In genomic region chr17:15101175-15101574, GRCh38 we compare ENCODE assay signal across 18 cellular contexts.
A peak's percentile ranks its signal among the peaks of the same experiment; 100 is the strongest.
DNase-seq lines count a peak whose midpoint lies in the region; ATAC-seq and TF ChIP-seq lines count a peak whose summit lies in the region.
"Had no signal": no experiment of that assay in that cellular context is flagged by ENCODE, and none has a peak within 500 bp of the region (broad histone marks: within the 10 kb centered on the region; RNA-seq: fewer than 3 reads in every experiment).

No MANE protein-coding gene starts in this region.

- DNase-seq in H7 (peak; percentile 33), WTC11 (ENCODE audit: low spot score) (no peak), endodermal cell (peak; percentile 24), trophoblast cell (no peak), mucosa of descending colon (no peak), NCI-H446 treated with DMSO at 0.1 percent for 48 hours (lab: John Stamatoyannopoulos, UW) (no peak)
- DNase-seq in effector memory CD8-positive, alpha-beta T cell: no peak
- DNase-seq: C1 segment of cervical spinal cord; Calu3; CD4-positive, alpha-beta memory T cell; COR-L47; DMS53; DMS79 treated with DMSO at 0.1 percent for 48 hours; GF-D8; GOT3; H9 had no signal

- no peak overlapping the region for H4K91ac ChIP-seq in trophoblast cell (ENCODE audit: low read depth, low read length)

- H3K36me3 ChIP-seq in H7 (replicated peaks; ENCODE audit: control insufficient read depth, insufficient read depth, low read length) (no peaks in the 10 kb centered on the region), endodermal cell (ENCODE audit: control insufficient read depth, insufficient read depth, low read length) (no peaks in the 10 kb centered on the region), trophoblast cell (ENCODE audit: control insufficient read depth in 1 of 2, insufficient read depth in 2 of 2, low read length in 2 of 2) (no peaks in the 10 kb centered on the region), mucosa of descending colon (ENCODE audit: low read depth) (no peaks in the 10 kb centered on the region)

- no peak overlapping the region for H3K27ac ChIP-seq in endodermal cell (ENCODE audit: low read depth, low read length)
- H3K27ac ChIP-seq in trophoblast cell (ENCODE audit: low read depth, low read length): no peak overlapping the region

- H3K9ac ChIP-seq in endodermal cell (ENCODE audit: extremely low read depth, low read length, poor library complexity, severe bottlenecking) (no peak overlapping the region), trophoblast cell (ENCODE audit: low read length) (no peak overlapping the region)

- H3K4me1 Mint-ChIP-seq in WTC11: peaks cover 29% of the 10 kb centered on the region
- no peaks in the 10 kb centered on the region for H3K4me1 Mint-ChIP-seq in endodermal cell
- no peaks in the 10 kb centered on the region for H3K4me1 Mint-ChIP-seq in effector memory CD8-positive, alpha-beta T cell (ENCODE audit: low read depth in 2 of 2)
- H3K4me1 Mint-ChIP-seq in stimulated activated memory B cell treated with anti-CD40 and anti-IgM and Interleukin-4, amounts not matched to agents 10 μg/mL and 1 μg/mL and 100 μg/mL, for 72 hours: no peaks in the 10 kb centered on the region
- H3K4me1 Mint-ChIP-seq: CD4-positive, alpha-beta memory T cell had no signal

- no peak overlapping the region for H3K18ac ChIP-seq in trophoblast cell (ENCODE audit: low read length)

- H3K9me3 Mint-ChIP-seq in WTC11: peaks cover 7% of the 10 kb centered on the region
- H3K9me3 Mint-ChIP-seq in endodermal cell: no peaks in the 10 kb centered on the region
- H3K9me3 Mint-ChIP-seq in effector memory CD8-positive, alpha-beta T cell: no peaks in the 10 kb centered on the region
- peaks cover 5% of the 10 kb centered on the region for H3K9me3 Mint-ChIP-seq in stimulated activated memory B cell treated with anti-CD40 and anti-IgM and Interleukin-4, amounts not matched to agents 10 μg/mL and 1 μg/mL and 100 μg/mL, for 72 hours

- H2BK5ac ChIP-seq in trophoblast cell (ENCODE audit: low read depth, low read length, poor library complexity): no peak overlapping the region

- H2BK12ac ChIP-seq in trophoblast cell (ENCODE audit: low read length): no peak overlapping the region

- TF ChIP-seq CTCF in WTC11 (IDR thresholded peaks at IDR 0.05) (no peak), endodermal cell (conservative IDR thresholded peaks at IDR 0.05) (no peak), mucosa of descending colon (IDR thresholded peaks at IDR 0.05) (no peak)

- POLR2A ChIA-PET in WTC11 (lab: Charles Lee): no interaction called here

- H3K36me3 Mint-ChIP-seq in WTC11: peaks cover 5% of the 10 kb centered on the region
- H3K36me3 Mint-ChIP-seq in endodermal cell (ENCODE audit: low read depth): no peaks in the 10 kb centered on the region
- no peaks in the 10 kb centered on the region for H3K36me3 Mint-ChIP-seq in effector memory CD8-positive, alpha-beta T cell (ENCODE audit: insufficient read depth)
- no peaks in the 10 kb centered on the region for H3K36me3 Mint-ChIP-seq in stimulated activated memory B cell treated with anti-CD40 and anti-IgM and Interleukin-4, amounts not matched to agents 10 μg/mL and 1 μg/mL and 100 μg/mL, for 72 hours
- H3K36me3 Mint-ChIP-seq: CD4-positive, alpha-beta memory T cell had no signal

- no peak overlapping the region for H3K4me3 Mint-ChIP-seq in WTC11
- H3K4me3 Mint-ChIP-seq in endodermal cell: no peak overlapping the region
- no peak overlapping the region for H3K4me3 Mint-ChIP-seq in effector memory CD8-positive, alpha-beta T cell
- no peak overlapping the region for H3K4me3 Mint-ChIP-seq in stimulated activated memory B cell treated with anti-CD40 and anti-IgM and Interleukin-4, amounts not matched to agents 10 μg/mL and 1 μg/mL and 100 μg/mL, for 72 hours
- H3K4me3 Mint-ChIP-seq: CD4-positive, alpha-beta memory T cell; H9 had no signal

- CTCF ChIA-PET in WTC11 (lab: Charles Lee): interaction anchor here (0.6 to 1.0 kb wide), 2 partner anchors 10 to 175 kb away, joined by 3 read pairs; no protein-coding TSS in a partner anchor

- H4K12ac ChIP-seq in trophoblast cell (ENCODE audit: low read depth, low read length): no peak overlapping the region

- no peaks in the 10 kb centered on the region for H3K79me1 ChIP-seq in trophoblast cell (ENCODE audit: low read length)

- H3K9me3 ChIP-seq in endodermal cell (ENCODE audit: control insufficient read depth, low read length): no peaks in the 10 kb centered on the region
- no peaks in the 10 kb centered on the region for H3K9me3 ChIP-seq in trophoblast cell (ENCODE audit: insufficient read depth, low read depth, low read length)
- no peaks in the 10 kb centered on the region for H3K9me3 ChIP-seq in mucosa of descending colon

- H3K14ac ChIP-seq in trophoblast cell (ENCODE audit: low read length): no peak overlapping the region

- H2AK5ac ChIP-seq in trophoblast cell (ENCODE audit: low read length): no peak overlapping the region

- 92% methylated on average over 2 of the region's 2 CpGs; no CpG with 5 or more reads in 1 of the 2 experiments for WGBS in endodermal cell (ENCODE audit: insufficient coverage in 1 of 2, insufficient read length in 1 of 2), 2 experiments
- no CpG with 5 or more reads among the region's 2 CpGs for WGBS in trophoblast cell (ENCODE audit: extremely low coverage, insufficient coverage, insufficient read length)

- ATAC-seq in WTC11 (no peak), mucosa of descending colon (no peak)
- no peak for ATAC-seq in effector memory CD8-positive, alpha-beta T cell (replicated peaks)
- no peak for ATAC-seq in stimulated activated memory B cell treated with anti-CD40 and anti-IgM and Interleukin-4, amounts not matched to agents 10 μg/mL and 1 μg/mL and 100 μg/mL, for 72 hours
- ATAC-seq: HCT116 had no signal

- H3K4me1 ChIP-seq in endodermal cell (ENCODE audit: control insufficient read depth, insufficient read depth, low read length) (no peaks in the 10 kb centered on the region), trophoblast cell (ENCODE audit: control insufficient read depth in 1 of 2, insufficient read depth in 2 of 2, low read length in 2 of 2) (no peaks in the 10 kb centered on the region), mucosa of descending colon (ENCODE audit: low read depth) (no peaks in the 10 kb centered on the region)

- intact Hi-C loops in mucosa of descending colon (cut with DNase I, micrococcal nuclease): no loop called here

- H3K27ac Mint-ChIP-seq in WTC11 (no peak overlapping the region; the same call in 1 of the 2 replicates), endodermal cell (no peak overlapping the region)
- H3K27ac Mint-ChIP-seq in effector memory CD8-positive, alpha-beta T cell: no peak overlapping the region
- no peak overlapping the region for H3K27ac Mint-ChIP-seq in stimulated activated memory B cell treated with anti-CD40 and anti-IgM and Interleukin-4, amounts not matched to agents 10 μg/mL and 1 μg/mL and 100 μg/mL, for 72 hours
- H3K27ac Mint-ChIP-seq: CD4-positive, alpha-beta memory T cell; H9 had no signal

- H3K4me3 ChIP-seq in H7 (ENCODE audit: insufficient read depth, low read depth, low read length) (no peak overlapping the region), endodermal cell (ENCODE audit: low read length) (no peak overlapping the region), trophoblast cell (ENCODE audit: low read depth, low read length) (no peak overlapping the region), mucosa of descending colon (no peak overlapping the region)

- H3K79me2 ChIP-seq in trophoblast cell (ENCODE audit: control insufficient read depth, insufficient read depth, low read length, poor library complexity): no peaks in the 10 kb centered on the region

- H3K27me3 Mint-ChIP-seq in WTC11 (ENCODE audit: low read depth) (no peaks in the 10 kb centered on the region), endodermal cell (ENCODE audit: insufficient read depth) (no peaks in the 10 kb centered on the region)
- peaks cover 17 to 21% of the 10 kb centered on the region in 2 donors for H3K27me3 Mint-ChIP-seq in effector memory CD8-positive, alpha-beta T cell
- H3K27me3 Mint-ChIP-seq in stimulated activated memory B cell treated with anti-CD40 and anti-IgM and Interleukin-4, amounts not matched to agents 10 μg/mL and 1 μg/mL and 100 μg/mL, for 72 hours: no peaks in the 10 kb centered on the region

- H2BK120ac ChIP-seq in trophoblast cell (ENCODE audit: insufficient read depth, low read length, poor library complexity): no peak overlapping the region

- H3K27me3 ChIP-seq in H7 (ENCODE audit: control insufficient read depth, insufficient read depth, low read length): no peaks in the 10 kb centered on the region
- no peaks in the 10 kb centered on the region for H3K27me3 ChIP-seq in endodermal cell (ENCODE audit: control insufficient read depth, insufficient read depth, low read length, poor library complexity, severe bottlenecking)
- no peaks in the 10 kb centered on the region for H3K27me3 ChIP-seq in trophoblast cell (ENCODE audit: insufficient read depth, low read length)

- no peak overlapping the region for H4K8ac ChIP-seq in trophoblast cell (ENCODE audit: low read depth, low read length)

- no peak overlapping the region for H2AFZ ChIP-seq in trophoblast cell (ENCODE audit: insufficient read depth, low read length, poor library complexity)

- peak overlapping the region; percentile 40 for H3K23ac ChIP-seq in trophoblast cell (ENCODE audit: low read length)

- H3K4me2 ChIP-seq in trophoblast cell (ENCODE audit: low read length): no peak overlapping the region

- H3K4ac ChIP-seq in trophoblast cell (ENCODE audit: low read depth, low read length): no peak overlapping the region

TF ChIP-seq in WTC11, 78 proteins besides CTCF, POLR2A, EP300 and RAD21 (continues in another document):
- TF ChIP-seq TCF7 (CRISPR knock-in tag; IDR thresholded peaks at IDR 0.05; ENCODE audit: low read depth) (no peak), USF2 (CRISPR knock-in tag; IDR thresholded peaks at IDR 0.05) (peak; percentile 50), FOXP1 (CRISPR knock-in tag; IDR thresholded peaks at IDR 0.05; ENCODE audit: borderline replicate concordance) (no peak), ZNF423 (CRISPR knock-in tag; IDR thresholded peaks at IDR 0.05) (peak; percentile 24; the same call in 1 of the 2 replicates)

Comparison
In these comparisons a context has a peak if more than half of its experiments do, and no peak if none do; other contexts are left out.
1. DNase-seq: peak in H7 (single experiment) and endodermal cell (single experiment); none in WTC11 (single experiment), trophoblast cell (0 of 2), effector memory CD8-positive, alpha-beta T cell (0 of 3), mucosa of descending colon (0 of 3) and NCI-H446 treated with DMSO at 0.1 percent for 48 hours (single experiment).